31 cellular contexts compared by ENCODE assay signal in the genomic region with DNA sequence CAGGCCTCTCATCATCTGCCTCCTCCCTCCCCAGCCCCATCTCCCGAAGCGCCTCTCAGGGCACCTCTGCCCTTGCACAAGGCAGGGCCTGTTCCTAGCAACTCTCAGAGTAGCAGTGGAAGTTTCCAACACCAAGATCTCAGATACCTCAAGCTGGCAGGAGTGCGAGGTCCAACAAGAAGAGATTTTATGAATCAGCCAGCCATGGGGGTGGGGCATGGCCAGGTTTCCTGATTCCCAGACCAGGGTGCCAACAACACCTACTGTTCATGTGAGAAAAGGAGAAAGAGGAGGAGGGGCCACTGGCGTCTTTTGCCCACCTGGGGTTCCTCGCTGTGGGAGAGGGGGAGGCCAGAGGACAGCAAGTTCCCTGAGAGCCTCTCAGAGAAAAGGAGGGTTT. TPM values are rescaled to one million over a fixed set of nuclear protein-coding genes. Genes with fewer than 3 reads are reported as not detected.
DNase-seq lines count a peak whose midpoint lies in the region; ATAC-seq, FAIRE-seq and TF ChIP-seq lines count a peak whose summit lies in the region.
"Had no signal": no experiment of that assay in that cellular context is flagged by ENCODE, and none has a peak within 500 bp of the region (broad histone marks: within the 10 kb centered on the region; RNA-seq: fewer than 3 reads in every experiment).

No MANE protein-coding gene starts in this region.

- H3K27ac Mint-ChIP-seq in astrocyte (ENCODE audit: unreplicated experiment) (peak overlapping the region; percentile 41), chondrocyte (ENCODE audit: unreplicated experiment) (no peak overlapping the region)
- H3K27ac Mint-ChIP-seq: CD4-positive, alpha-beta memory T cell had no signal

- no peak overlapping the region for H3K4me3 ChIP-seq in astrocyte (ENCODE audit: insufficient read depth, low read depth, low read length)
- no peak overlapping the region for H3K4me3 ChIP-seq in pancreas
- no peak overlapping the region for H3K4me3 ChIP-seq in suprapubic skin
- H3K4me3 ChIP-seq in tibial nerve: no peak overlapping the region
- H3K4me3 ChIP-seq: A549, K562, SJCRH30 had no signal

- H3K79me2 ChIP-seq in astrocyte (ENCODE audit: insufficient read depth, low read length): no peaks in the 10 kb centered on the region

- intact Hi-C loops in pancreas (cut with DNase I): no loop called here

- H3K27me3 Mint-ChIP-seq in astrocyte (ENCODE audit: low read depth, unreplicated experiment) (peaks cover 35% of the 10 kb centered on the region), chondrocyte (ENCODE audit: low read depth) (no peaks in the 10 kb centered on the region)

- H3K9me3 ChIP-seq in astrocyte (ENCODE audit: insufficient read depth, low read depth, low read length) (no peaks in the 10 kb centered on the region), pancreas (no peaks in the 10 kb centered on the region), suprapubic skin (no peaks in the 10 kb centered on the region), tibial nerve (no peaks in the 10 kb centered on the region)
- H3K9me3 ChIP-seq: A549, SJCRH30 had no signal

- ATAC-seq in pancreas: peak; percentile 61 to 80 (median 68)
- ATAC-seq: A549, K562, PC-3, SK-N-SH treated with all-trans-retinoic acid at 6 μM for 48 hours had no signal

- H3K36me3 Mint-ChIP-seq in astrocyte (ENCODE audit: low read depth, unreplicated experiment) (no peaks in the 10 kb centered on the region), chondrocyte (ENCODE audit: low read depth) (no peaks in the 10 kb centered on the region)
- H3K36me3 Mint-ChIP-seq: CD4-positive, alpha-beta memory T cell had no signal

- H3K36me3 ChIP-seq in astrocyte (ENCODE audit: insufficient read depth, low read length): no peaks in the 10 kb centered on the region
- H3K36me3 ChIP-seq in pancreas: no peaks in the 10 kb centered on the region
- H3K36me3 ChIP-seq in suprapubic skin: no peaks in the 10 kb centered on the region
- H3K36me3 ChIP-seq in tibial nerve: no peaks in the 10 kb centered on the region
- H3K36me3 ChIP-seq: SJCRH30 had no signal

- H3K4me2 ChIP-seq in astrocyte (ENCODE audit: low read length): no peak overlapping the region
- H3K4me2 ChIP-seq: A549 had no signal

- H2AFZ ChIP-seq in astrocyte (ENCODE audit: low read depth, low read length): no peak overlapping the region

- H3K27ac ChIP-seq in astrocyte (ENCODE audit: low read depth, low read length): no peak overlapping the region
- H3K27ac ChIP-seq in pancreas: peak overlapping the region; percentile 45 to 82 (median 62)
- H3K27ac ChIP-seq in suprapubic skin: peak overlapping the region; percentile 29
- H3K27ac ChIP-seq in tibial nerve: no peak overlapping the region
- H3K27ac ChIP-seq: A549, HL-60, SJCRH30 had no signal

- no peak for TF ChIP-seq CTCF in astrocyte (IDR thresholded peaks at IDR 0.05; ENCODE audit: insufficient read depth, low read depth, low read length)
- no peak for TF ChIP-seq CTCF in chondrocyte (IDR thresholded peaks at IDR 0.05)
- no peak for TF ChIP-seq CTCF in pancreas (IDR thresholded peaks at IDR 0.05)
- no peak for TF ChIP-seq CTCF in suprapubic skin (IDR thresholded peaks at IDR 0.05)
- TF ChIP-seq CTCF in tibial nerve (IDR thresholded peaks at IDR 0.05): no peak

- 39 to 70% methylated on average over 5 of the region's 5 CpGs for WGBS in pancreas, 2 donors
- 72% methylated on average over 5 of the region's 5 CpGs for WGBS in suprapubic skin
- WGBS in tibial nerve, 2 donors: 86 to 87% methylated on average over 5 of the region's 5 CpGs

- H3K27me3 ChIP-seq in astrocyte (ENCODE audit: insufficient read depth, low read length) (no peaks in the 10 kb centered on the region), pancreas (no peaks in the 10 kb centered on the region), suprapubic skin (no peaks in the 10 kb centered on the region), tibial nerve (no peaks in the 10 kb centered on the region)

- TF ChIP-seq EP300 in suprapubic skin (IDR thresholded peaks at IDR 0.05) (no peak), tibial nerve (IDR thresholded peaks at IDR 0.05) (no peak)

- no peak overlapping the region for H3K9ac ChIP-seq in astrocyte (ENCODE audit: low read length)

- DNase-seq in astrocyte (ENCODE audit: low read depth) (no peak), chondrocyte (ENCODE audit: low spot score) (peak; percentile 41), pancreas (peak; percentile 69 to 87 (median 82)), suprapubic skin (ENCODE audit: low spot score in 2 of 2) (no peak), OCI-M1 (lab: John Stamatoyannopoulos, UW) (no peak), GM19240 (ENCODE audit: insufficient read length, low spot score) (no peak), tibial nerve (ENCODE audit: low spot score in 2 of 2) (no peak)
- DNase-seq: C1 segment of cervical spinal cord; CD4-positive, alpha-beta memory T cell; COR-L47; DMS79; EL; GDM1; Kasumi-1; MV-4-11; NCI-H1105 treated with DMSO at 0.1 percent for 48 hours; NCI-H146; NCI-H1930; NCI-H2107; NCI-H524; NCI-H748 treated with DMSO at 0.1 percent for 48 hours; PC-3; SJCRH30 had no signal

- FAIRE-seq in astrocyte (lab: Jason Lieb, UNC) (no peak), pancreas (lab: Jason Lieb, UNC) (no peak)
- FAIRE-seq: A549, GM12891, K562 had no signal

- H3K4me3 Mint-ChIP-seq in astrocyte (ENCODE audit: unreplicated experiment) (no peak overlapping the region), chondrocyte (ENCODE audit: unreplicated experiment) (no peak overlapping the region)
- H3K4me3 Mint-ChIP-seq: CD4-positive, alpha-beta memory T cell had no signal

- H3K9me3 Mint-ChIP-seq in astrocyte (ENCODE audit: unreplicated experiment): no peaks in the 10 kb centered on the region
- H3K9me3 Mint-ChIP-seq in chondrocyte (ENCODE audit: low read depth): no peaks in the 10 kb centered on the region
- H3K9me3 Mint-ChIP-seq: CD4-positive, alpha-beta memory T cell had no signal

- H3K4me1 ChIP-seq in astrocyte (ENCODE audit: insufficient read depth, low read length): no peaks in the 10 kb centered on the region
- peaks cover 16 to 24% (median 17%) of the 10 kb centered on the region in 3 donors for H3K4me1 ChIP-seq in pancreas
- H3K4me1 ChIP-seq in suprapubic skin: peaks cover 21% of the 10 kb centered on the region
- no peaks in the 10 kb centered on the region for H3K4me1 ChIP-seq in tibial nerve

- peaks cover 11% of the 10 kb centered on the region for H3K4me1 Mint-ChIP-seq in astrocyte (ENCODE audit: low read depth, unreplicated experiment)
- H3K4me1 Mint-ChIP-seq in chondrocyte (ENCODE audit: low read depth): peaks cover 15% of the 10 kb centered on the region
- H3K4me1 Mint-ChIP-seq: CD4-positive, alpha-beta memory T cell had no signal

- H4K20me1 ChIP-seq in astrocyte (ENCODE audit: insufficient read depth, low read length): no peaks in the 10 kb centered on the region

- TF ChIP-seq POLR2A in suprapubic skin (IDR thresholded peaks at IDR 0.05) (no peak), tibial nerve (IDR thresholded peaks at IDR 0.05) (no peak)

RNA-seq across cellular contexts. Expression of gene STEAP3, which starts 6.6 kb away (rescaled TPM):
- 38.8 and 43.1 TPM in 2 replicates for total RNA-seq in astrocyte
- total RNA-seq in chondrocyte: 44.6 to 151 TPM (median 46.6 TPM) in 3 replicates
- 10 to 100 TPM; 15.4 to 28.2 (median 20.9) TPM for total RNA-seq in pancreas
- polyA plus RNA-seq in pancreas: 1 to 10 TPM; 6.6 to 9.8 TPM
- 10 to 100 TPM; 18.3 to 21.7 (median 20.6) TPM for total RNA-seq in suprapubic skin
- 10 to 100 TPM in 1 of 4 donors, 1 to 10 TPM in 3; 5.5 to 19.8 (median 8.1) TPM for total RNA-seq in tibial nerve
- polyA plus RNA-seq: CD4-positive, alpha-beta memory T cell had no signal

RNA-seq across cellular contexts. Expression of gene C1QL2, which starts 58.4 kb away (rescaled TPM):
- total RNA-seq in astrocyte (0.20 TPM in 1 of 2 replicates, not detected in the other), chondrocyte (not detected in 3 replicates), pancreas (under 1 TPM in 1 of 6 donors, not detected in 5; 0.09 TPM), suprapubic skin (under 1 TPM in 1 of 4 donors, not detected in 3; 0.76 TPM), tibial nerve (not detected)
- polyA plus RNA-seq in pancreas: under 1 TPM; 0.07 to 0.15 TPM
- total RNA-seq: CD4-positive, alpha-beta memory T cell; H4; HT-29; K562; M059J; PC-3; SJCRH30 had no signal
- polyA plus RNA-seq: A549; CD4-positive, alpha-beta memory T cell; K562 had no signal

Comparison
In these comparisons a context has a peak if more than half of its experiments do, and no peak if none do; other contexts are left out.
1. DNase-seq: peak in chondrocyte (single experiment) and pancreas (6 of 6); none in astrocyte (single experiment), suprapubic skin (0 of 2), OCI-M1 (single experiment), GM19240 (single experiment) and tibial nerve (0 of 2).
2. H3K27ac ChIP-seq: peak in pancreas (4 of 4) and suprapubic skin (single experiment); none in astrocyte (single experiment) and tibial nerve (0 of 4).